Comparison of ENCODE assay signal across 8 cellular contexts in genomic region chr6:106979435-106979884, GRCh38. TPM values are rescaled to one million over a fixed set of nuclear protein-coding genes. Genes with fewer than 3 reads are reported as not detected.
A peak's percentile ranks its signal among the peaks of the same experiment; 100 is the strongest.
DNase-seq lines count a peak whose midpoint lies in the region; ATAC-seq and TF ChIP-seq lines count a peak whose summit lies in the region.

No MANE protein-coding gene starts in this region.

- CTCF ChIA-PET in Caco-2 (lab: Charles Lee) = interaction anchor here (0.5 to 1.2 kb wide), 17 partner anchors 18 to 857 kb away, joined by 3 to 20 read pairs (median 4); no protein-coding TSS in a partner anchor

- H3K27me3 ChIP-seq in Caco-2 (replicated peaks; ENCODE audit: control insufficient read depth, insufficient read depth, low read length) = no peaks in the 10 kb centered on the region

- DNase-seq in Caco-2 = peak; percentile 80 to 89
- DNase-seq in NCI-H2196 treated with DMSO at 0.1 percent for 48 hours (lab: John Stamatoyannopoulos, UW; ENCODE audit: unreplicated experiment) = peak; percentile 83
- DNase-seq in central memory CD4-positive, alpha-beta T cell = peak; percentile 61
- peak; percentile 71 for DNase-seq in kidney glomerular epithelial cell (lab: John Stamatoyannopoulos, UW)
- peak; percentile 79 for DNase-seq in stimulated activated CD4-positive, alpha-beta T cell treated with anti-CD3 and anti-CD28 coated beads, Interleukin-1b, Interleukin-23, amount 100 ng/mL, for 48 hours

- H3K4me3 ChIP-seq in Caco-2 (ENCODE audit: low read depth, low read length) = no peak overlapping the region

- H3K4me1 ChIP-seq in Caco-2 = peaks cover 11% of the 10 kb centered on the region; the same call in 1 of the 2 replicates

- peak; percentile 82 for ATAC-seq in HG02798 (IDR thresholded peaks at IDR 0.05; ENCODE audit: poor library complexity, unreplicated experiment)
- peak; percentile 73 to 77 for ATAC-seq in activated CD4-positive, CD25-positive, alpha-beta regulatory T cell treated with anti-CD3 and anti-CD28 coated beads, Interleukin-2, amount 50 U/mL, for 24 hours
- no peak for ATAC-seq in GM21717 (IDR thresholded peaks at IDR 0.05; ENCODE audit: unreplicated experiment)

- no TSS peak for BruUV-seq in Caco-2 (replicated peaks; lab: Mats Ljungman, UMichigan)

- H3K36me3 Mint-ChIP-seq in Caco-2 (ENCODE audit: insufficient read depth, unreplicated experiment) = peaks cover 4% of the 10 kb centered on the region

- no peaks in the 10 kb centered on the region for H3K4me1 Mint-ChIP-seq in Caco-2 (ENCODE audit: low read depth, unreplicated experiment)

- no peak overlapping the region for H3K4me3 Mint-ChIP-seq in Caco-2 (ENCODE audit: unreplicated experiment)

- POLR2A ChIA-PET in Caco-2 (lab: Charles Lee) = no interaction called here

- intact Hi-C loops in Caco-2 (cut with micrococcal nuclease; ENCODE audit: unreplicated experiment) = loop anchor here (1.0 to 5.0 kb wide), 8 partner anchors 52 to 644 kb away; partner anchors contain the start of genes QRSL1 and RTN4IP1

- no peak overlapping the region for H3K27ac Mint-ChIP-seq in Caco-2 (ENCODE audit: unreplicated experiment)

- no peaks in the 10 kb centered on the region for H3K9me3 Mint-ChIP-seq in Caco-2 (ENCODE audit: unreplicated experiment)

- H3K36me3 ChIP-seq in Caco-2 (ENCODE audit: control insufficient read depth, insufficient read depth, low read length) = no peaks in the 10 kb centered on the region

- H3K27me3 Mint-ChIP-seq in Caco-2 (ENCODE audit: insufficient read depth, unreplicated experiment) = no peaks in the 10 kb centered on the region

- TF ChIP-seq CTCF in Caco-2 (IDR thresholded peaks at IDR 0.05; ENCODE audit: insufficient read depth in 1 of 2, low read depth in 1 of 2, low read length in 1 of 2, severe bottlenecking in 1 of 2, unreplicated experiment in 1 of 2) = peak; percentile 95 to 98

- no peaks in the 10 kb centered on the region for H3K9me3 ChIP-seq in Caco-2

RNA-seq across cellular contexts. Expression of gene CD24, which starts 4.9 kb away (rescaled TPM):
- 81.7 and 92.2 TPM in 2 replicates for total RNA-seq in Caco-2 (2022)

RNA-seq across cellular contexts. Expression of gene MTRES1, which starts 48.5 kb away (rescaled TPM):
- 9.3 and 9.4 TPM in 2 replicates for total RNA-seq in Caco-2 (2022)
